Comparison of ENCODE assay signal across 25 cellular contexts in the genomic region with DNA sequence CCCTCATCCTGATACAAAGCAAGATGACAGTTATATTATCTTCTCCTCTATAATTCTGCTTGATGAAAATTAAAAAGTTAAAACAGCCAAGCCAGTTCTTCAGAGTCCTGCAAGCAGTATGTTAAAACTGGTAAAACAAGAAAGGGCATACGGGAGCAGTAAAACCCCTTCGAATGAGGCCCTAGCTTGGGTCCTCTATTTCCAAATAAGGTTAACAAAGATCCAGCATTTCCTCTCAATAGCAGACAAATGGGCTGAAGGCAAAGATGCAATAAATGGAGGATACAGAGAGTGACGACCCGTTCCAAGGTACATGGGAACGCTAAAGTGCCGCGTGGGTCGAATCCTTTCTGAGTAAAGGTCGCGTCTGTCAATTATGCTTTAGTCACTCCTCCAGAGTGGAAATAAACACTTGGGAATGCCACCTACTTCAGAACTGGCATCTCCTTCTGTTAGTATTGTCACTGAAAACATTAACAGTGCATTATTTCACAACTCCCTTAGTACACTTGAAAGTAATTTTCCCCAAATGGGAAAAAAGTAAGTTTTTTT. TPM values are rescaled to one million over a fixed set of nuclear protein-coding genes. Genes with fewer than 3 reads are reported as not detected.
DNase-seq lines count a peak whose midpoint lies in the region; TF ChIP-seq lines count a peak whose summit lies in the region.
"Had no signal": no experiment of that assay in that cellular context is flagged by ENCODE, and none has a peak within 500 bp of the region (broad histone marks: within the 10 kb centered on the region; RNA-seq: fewer than 3 reads in every experiment).

No MANE protein-coding gene starts in this region.

- 44% methylated on average over 10 of the region's 10 CpGs for WGBS in hepatocyte (ENCODE audit: low lambda C conversion rate, missing lambda C conversion rate)

- H3K36me3 Mint-ChIP-seq in nephron (ENCODE audit: low read depth) = peaks cover 7% of the 10 kb centered on the region
- H3K36me3 Mint-ChIP-seq: natural killer cell treated with Interleukin-12 subunit alpha and Interleukin-12 subunit beta and Interleukin-15 and Interleukin-18, amount 100 ng/mL, for 72 hours had no signal

- peaks cover 6% of the 10 kb centered on the region for H3K4me1 ChIP-seq in hepatocyte (ENCODE audit: insufficient read depth)
- H3K4me1 ChIP-seq: BE2C, pancreas, testis had no signal

- no peaks in the 10 kb centered on the region for H4K20me1 ChIP-seq in hepatocyte (ENCODE audit: insufficient read depth, poor library complexity, severe bottlenecking)

- H3K4me3 ChIP-seq in hepatocyte = no peak overlapping the region
- H3K4me3 ChIP-seq: gastroesophageal sphincter, pancreas, testis had no signal

- peak overlapping the region; percentile 41 for H3K4me2 ChIP-seq in hepatocyte

- no peaks in the 10 kb centered on the region for H3K27me3 ChIP-seq in hepatocyte
- H3K27me3 ChIP-seq: gastroesophageal sphincter, pancreas, testis had no signal

- peaks cover 6% of the 10 kb centered on the region for H3K9me3 Mint-ChIP-seq in nephron
- H3K9me3 Mint-ChIP-seq: natural killer cell treated with Interleukin-12 subunit alpha and Interleukin-12 subunit beta and Interleukin-15 and Interleukin-18, amount 100 ng/mL, for 72 hours had no signal

- no peak for TF ChIP-seq CTCF in hepatocyte (IDR thresholded peaks at IDR 0.05; ENCODE audit: poor library complexity)
- no peak for TF ChIP-seq CTCF in nephron (IDR thresholded peaks at IDR 0.05; ENCODE audit: unreplicated experiment in 3 of 3)

- H3K27me3 Mint-ChIP-seq in nephron (ENCODE audit: low read depth) = no peaks in the 10 kb centered on the region
- H3K27me3 Mint-ChIP-seq: activated CD4-positive, alpha-beta T cell treated with anti-CD3 and anti-CD28 coated beads, Interleukin-2, amount 10 ng/mL, durations not matched to agents 24 days and 14 days; activated naive CD8-positive, alpha-beta T cell; natural killer cell treated with Interleukin-12 subunit alpha and Interleukin-12 subunit beta and Interleukin-15 and Interleukin-18, amount 100 ng/mL, for 72 hours; stimulated activated naive CD8-positive, alpha-beta T cell treated with anti-CD3 and anti-CD28 coated beads, Interleukin-15, Interleukin-2, amounts not matched to agents 100 ng/mL and 50 ng/mL, for 24 hours; T-cell had no signal

- POLR2A ChIA-PET in HEK293T (lab: Yijun Ruan, JAX) = no interaction called here

- CTCF ChIA-PET in HEK293T (lab: Yijun Ruan, JAX) = no interaction called here

- peak overlapping the region; percentile 45 for H3K27ac ChIP-seq in hepatocyte
- H3K27ac ChIP-seq in caudate nucleus (ENCODE audit: low read depth, low read length) = no peak overlapping the region
- H3K27ac ChIP-seq: gastroesophageal sphincter, pancreas, testis had no signal

- peaks cover 91% of the 10 kb centered on the region for H3K79me2 ChIP-seq in hepatocyte

- H3K9me2 ChIP-seq in hepatocyte (replicated peaks; ENCODE audit: insufficient read depth) = no peaks in the 10 kb centered on the region

- H3K9me3 ChIP-seq in hepatocyte (ENCODE audit: low read depth) = no peaks in the 10 kb centered on the region
- H3K9me3 ChIP-seq: BE2C, gastroesophageal sphincter, pancreas, testis had no signal

- H2AFZ ChIP-seq in hepatocyte = no peak overlapping the region

- peaks cover 8% of the 10 kb centered on the region for H3K4me1 Mint-ChIP-seq in nephron
- H3K4me1 Mint-ChIP-seq: activated CD4-positive, alpha-beta T cell treated with anti-CD3 and anti-CD28 coated beads, Interleukin-2, amount 10 ng/mL, durations not matched to agents 24 days and 14 days had no signal

- H3K4me3 Mint-ChIP-seq in nephron = peak overlapping the region in 1 of 3 experiments; percentile 31
- H3K4me3 Mint-ChIP-seq: activated CD4-positive, alpha-beta T cell treated with anti-CD3 and anti-CD28 coated beads, Interleukin-2, amount 10 ng/mL, durations not matched to agents 24 days and 14 days; activated naive CD8-positive, alpha-beta T cell; CD8-positive, alpha-beta memory T cell; natural killer cell treated with Interleukin-12 subunit alpha and Interleukin-12 subunit beta and Interleukin-15 and Interleukin-18, amount 100 ng/mL, for 72 hours; stimulated activated naive CD8-positive, alpha-beta T cell treated with anti-CD3 and anti-CD28 coated beads, Interleukin-15, Interleukin-2, amounts not matched to agents 100 ng/mL and 50 ng/mL, for 24 hours; T-cell had no signal

- H3K36me3 ChIP-seq in hepatocyte (replicated peaks; ENCODE audit: insufficient read depth, low read depth) = no peaks in the 10 kb centered on the region
- H3K36me3 ChIP-seq: BE2C, gastroesophageal sphincter, pancreas had no signal

- peak overlapping the region; percentile 14 to 45 (median 20) for H3K27ac Mint-ChIP-seq in nephron
- H3K27ac Mint-ChIP-seq: activated CD4-positive, alpha-beta T cell treated with anti-CD3 and anti-CD28 coated beads, Interleukin-2, amount 10 ng/mL, durations not matched to agents 24 days and 14 days; activated naive CD8-positive, alpha-beta T cell; natural killer cell treated with Interleukin-12 subunit alpha and Interleukin-12 subunit beta and Interleukin-15 and Interleukin-18, amount 100 ng/mL, for 72 hours; stimulated activated naive CD8-positive, alpha-beta T cell treated with anti-CD3 and anti-CD28 coated beads, Interleukin-15, Interleukin-2, amounts not matched to agents 100 ng/mL and 50 ng/mL, for 24 hours; T-cell had no signal

- DNase-seq in Ammon's horn (ENCODE audit: low spot score) = peak; percentile 13
- peak; percentile 29 for DNase-seq in HEK293T (ENCODE audit: extremely low spot score)
- peak; percentile 44 for DNase-seq in hepatocyte (ENCODE audit: low spot score)
- no peak for DNase-seq in NCI-H2227 treated with DMSO at 0.1 percent for 48 hours (lab: John Stamatoyannopoulos, UW)
- no peak for DNase-seq in NOMO-1 treated with DMSO at 0.1 percent for 48 hours (lab: John Stamatoyannopoulos, UW; ENCODE audit: unreplicated experiment)
- no peak for DNase-seq in stimulated activated CD4-positive, alpha-beta T cell treated with anti-CD3 and anti-CD28 coated beads, Interleukin-15, amount 100 ng/mL, for 24 hours
- no peak for DNase-seq in caudate nucleus (lab: John Stamatoyannopoulos, UW)
- DNase-seq: activated CD4-positive, alpha-beta T cell treated with anti-CD3 and anti-CD28 coated beads, Interleukin-2, amount 10 ng/mL, durations not matched to agents 24 days and 14 days; activated effector memory CD4-positive, alpha-beta T cell treated with Interleukin-2 at 50 U/mL for 16 hours; BE2C; CD8-positive, alpha-beta memory T cell; IMR-90; islet precursor cell; MV-4-11; NCI-H146; NCI-H2107; pancreas; stimulated activated CD4-positive, alpha-beta T cell treated with anti-CD3 and anti-CD28 coated beads, Interleukin-2, amount 100 ng/mL, for 24 hours; T-cell; testis had no signal

TF ChIP-seq in HEK293T, 16 proteins besides CTCF, POLR2A, EP300 and RAD21:
- no peak for TF ChIP-seq FOXK2 (IDR thresholded peaks at IDR 0.05)
- TF ChIP-seq FOXM1 (IDR thresholded peaks at IDR 0.05; ENCODE audit: borderline replicate concordance) = no peak
- TF ChIP-seq ARNT (IDR thresholded peaks at IDR 0.05) = no peak
- no peak for TF ChIP-seq SUZ12 (IDR thresholded peaks at IDR 0.05)
- no peak for TF ChIP-seq L3MBTL2 (conservative IDR thresholded peaks at IDR 0.05)
- TF ChIP-seq HDGF (IDR thresholded peaks at IDR 0.05; ENCODE audit: borderline replicate concordance) = no peak
- TF ChIP-seq LEF1 (IDR thresholded peaks at IDR 0.05; ENCODE audit: borderline replicate concordance) = no peak
- TF ChIP-seq CTBP1 (IDR thresholded peaks at IDR 0.05; ENCODE audit: borderline replicate concordance) = no peak
- TF ChIP-seq, protein P1, sequence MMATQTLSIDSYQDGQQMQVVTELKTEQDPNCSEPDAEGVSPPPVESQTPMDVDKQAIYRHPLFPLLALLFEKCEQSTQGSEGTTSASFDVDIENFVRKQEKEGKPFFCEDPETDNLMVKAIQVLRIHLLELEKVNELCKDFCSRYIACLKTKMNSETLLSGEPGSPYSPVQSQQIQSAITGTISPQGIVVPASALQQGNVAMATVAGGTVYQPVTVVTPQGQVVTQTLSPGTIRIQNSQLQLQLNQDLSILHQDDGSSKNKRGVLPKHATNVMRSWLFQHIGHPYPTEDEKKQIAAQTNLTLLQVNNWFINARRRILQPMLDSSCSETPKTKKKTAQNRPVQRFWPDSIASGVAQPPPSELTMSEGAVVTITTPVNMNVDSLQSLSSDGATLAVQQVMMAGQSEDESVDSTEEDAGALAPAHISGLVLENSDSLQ (IDR thresholded peaks at IDR 0.05) = no peak
- TF ChIP-seq NFRKB (IDR thresholded peaks at IDR 0.05) = no peak
- no peak for TF ChIP-seq BHLHE40 (IDR thresholded peaks at IDR 0.05; ENCODE audit: borderline replicate concordance)
TF ChIP-seq in HEK293T: peak in this region for 0.

RNA-seq across cellular contexts. Expression of a gene that starts 24.7 kb away (rescaled TPM):
- total RNA-seq in hepatocyte = 53.1 and 66.3 TPM in 2 replicates
- polyA plus RNA-seq in hepatocyte = 13.3 and 15.4 TPM in 2 replicates

Comparison
In these comparisons a context has a peak if more than half of its experiments do, and no peak if none do; other contexts are left out.
1. DNase-seq: peak in Ammon's horn (single experiment), HEK293T (single experiment) and hepatocyte (single experiment); none in NCI-H2227 treated with DMSO at 0.1 percent for 48 hours (single experiment), NOMO-1 treated with DMSO at 0.1 percent for 48 hours (single experiment), stimulated activated CD4-positive, alpha-beta T cell treated with anti-CD3 and anti-CD28 coated beads, Interleukin-15, amount 100 ng/mL, for 24 hours (single experiment) and caudate nucleus (0 of 61).